In the genomic region with DNA sequence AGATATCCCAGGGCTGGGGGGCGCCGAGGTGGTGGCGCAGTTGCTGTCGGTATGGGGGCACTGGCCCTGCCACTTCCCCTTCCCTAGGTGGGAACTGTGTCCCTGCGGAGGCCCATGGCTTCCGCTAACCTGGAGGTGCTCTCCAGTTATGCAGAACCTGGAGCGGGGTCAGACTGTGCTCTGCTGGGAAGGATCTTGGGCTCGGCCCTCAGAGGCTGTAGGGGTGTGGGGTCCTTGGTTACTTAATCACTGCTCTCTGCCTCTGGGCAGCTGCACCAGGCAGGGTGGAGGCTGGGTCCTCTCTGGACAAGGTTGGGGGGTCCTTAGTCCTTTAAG, we compare ENCODE assay signal across 10 cellular contexts. TPM values are rescaled to one million over a fixed set of nuclear protein-coding genes. Genes with fewer than 3 reads are reported as not detected.
DNase-seq lines count a peak whose midpoint lies in the region; FAIRE-seq and TF ChIP-seq lines count a peak whose summit lies in the region.
"Had no signal": no experiment of that assay in that cellular context is flagged by ENCODE, and none has a peak within 500 bp of the region (broad histone marks: within the 10 kb centered on the region; RNA-seq: fewer than 3 reads in every experiment).

No MANE protein-coding gene starts in this region.

- H3K4me3 Mint-ChIP-seq in Calu3 (ENCODE audit: low read depth, unreplicated experiment) = peak overlapping the region; percentile 91

- H3K9me3 Mint-ChIP-seq in Calu3 (ENCODE audit: low read depth, unreplicated experiment) = no peaks in the 10 kb centered on the region

- peak overlapping the region; percentile 91 for H3K27ac Mint-ChIP-seq in Calu3 (ENCODE audit: unreplicated experiment)

- peak overlapping the region; percentile 34 to 99 for H3K9ac ChIP-seq in kidney (ENCODE audit: low read length in 2 of 2)

- H3K27me3 ChIP-seq in adrenal gland = no peaks in the 10 kb centered on the region

- H3K27me3 Mint-ChIP-seq in Calu3 (ENCODE audit: unreplicated experiment) = no peaks in the 10 kb centered on the region

- no peaks in the 10 kb centered on the region for H3K9me3 ChIP-seq in adrenal gland (replicated peaks in 1 of 3)
- no peaks in the 10 kb centered on the region for H3K9me3 ChIP-seq in kidney (ENCODE audit: control insufficient read depth in 1 of 2, low read length in 2 of 2)

- no peak for FAIRE-seq in kidney (lab: Jason Lieb, UNC)
- FAIRE-seq in urothelium cell line (lab: Jason Lieb, UNC) = no peak
- FAIRE-seq: TTC549 had no signal

- peaks cover 54 to 59% of the 10 kb centered on the region in 2 donors for H3K4me1 ChIP-seq in adrenal gland (replicated peaks in 1 of 2)
- H3K4me1 ChIP-seq in kidney (ENCODE audit: control insufficient read depth in 1 of 2, insufficient read depth in 1 of 2, low read depth in 1 of 2, low read length in 2 of 2) = peaks cover 28 to 55% of the 10 kb centered on the region in 2 donors

- peaks cover 25% of the 10 kb centered on the region for H3K4me1 Mint-ChIP-seq in Calu3 (ENCODE audit: low read depth, unreplicated experiment)

- no peak for TF ChIP-seq CTCF in Calu3 (IDR thresholded peaks at IDR 0.05; ENCODE audit: unreplicated experiment)
- TF ChIP-seq CTCF in adrenal gland (IDR thresholded peaks at IDR 0.05) = no peak
- TF ChIP-seq CTCF in kidney (IDR thresholded peaks at IDR 0.05; ENCODE audit: borderline replicate concordance, extremely low read depth, insufficient read depth) = no peak

- H3K27ac ChIP-seq in adrenal gland (peak overlapping the region; percentile 80 to 98 (median 91)), kidney (ENCODE audit: low read depth in 2 of 2, low read length in 2 of 2) (peak overlapping the region; percentile 92 to 93)

- DNase-seq in Calu3 (no peak), adrenal gland (no peak), kidney (no peak), skeletal muscle cell (ENCODE audit: low read depth) (no peak), urothelium cell line (ENCODE audit: low spot score) (no peak), cerebellar cortex (ENCODE audit: low spot score) (no peak), NCI-H2029 treated with DMSO at 0.1 percent for 48 hours (lab: John Stamatoyannopoulos, UW) (no peak)
- no peak for DNase-seq in activated effector memory CD4-positive, alpha-beta T cell treated with anti-CD3 and anti-CD28 coated beads, Interleukin-2, amount 50 U/mL, for 16 hours
- DNase-seq: effector memory CD4-positive, alpha-beta T cell had no signal

- H3K36me3 ChIP-seq in adrenal gland (replicated peaks in 1 of 2) (peaks cover 0 to 8% of the 10 kb centered on the region in 2 donors), kidney (ENCODE audit: control insufficient read depth in 1 of 2, insufficient read depth in 2 of 2, low read length in 2 of 2) (peaks cover 0 to 5% of the 10 kb centered on the region in 2 donors)

- TF ChIP-seq POLR2A in adrenal gland (IDR thresholded peaks at IDR 0.05) = no peak

- no TSS peak for BruUV-seq in Calu3 (replicated peaks; lab: Mats Ljungman, UMichigan)

- H3K4me3 ChIP-seq in adrenal gland (peak overlapping the region in 3 of 4 donors; percentile 3 to 91 (median 73)), kidney (ENCODE audit: low read length in 2 of 2) (peak overlapping the region; percentile 87 to 94), skeletal muscle cell (ENCODE audit: low read depth, low read length) (peak overlapping the region; percentile 89)

- peaks cover 66% of the 10 kb centered on the region for H3K36me3 Mint-ChIP-seq in Calu3 (ENCODE audit: insufficient read depth, unreplicated experiment)

- intact Hi-C loops in Calu3 (cut with micrococcal nuclease; ENCODE audit: unreplicated experiment) (loop anchor here (10.0 kb wide), 1 partner anchor 71 kb away; no protein-coding TSS in a partner anchor), adrenal gland (cut with DNase I) (no loop called here), kidney (cut with DNase I) (no loop called here)

- CTCF ChIA-PET in Calu3 (lab: Charles Lee) = interaction anchor here (0.6 kb wide), 1 partner anchor 60 kb away, joined by 4 read pairs; no protein-coding TSS in a partner anchor

- 46 to 80% (median 61%) methylated on average over 2 to 8 of the region's 8 CpGs for WGBS in adrenal gland, 4 donors

RNA-seq across cellular contexts. Expression of a gene that starts 2.4 kb away (rescaled TPM):
- total RNA-seq in Calu3 (2022) (101 and 124 TPM in 2 replicates), adrenal gland (100 to 1,000 TPM in 7 of 8 donors, 10 to 100 TPM in 1; 50.2 to 379 (median 209) TPM), kidney (192 TPM)
- polyA plus RNA-seq in adrenal gland (100 to 1,000 TPM; 165 to 204 (median 200) TPM), kidney (ENCODE audit: insufficient read depth, low read depth, low replicate concordance) (240 TPM)

RNA-seq across cellular contexts. Expression of a gene that starts 31.8 kb away (rescaled TPM):
- total RNA-seq in Calu3 (2022) = 12.9 and 13.2 TPM in 2 replicates
- 10 to 100 TPM; 10.9 to 35.0 (median 20.4) TPM for total RNA-seq in adrenal gland
- polyA plus RNA-seq in adrenal gland = 10 to 100 TPM in 2 of 3 donors, 1 to 10 TPM in 1; 6.2 to 36.4 (median 12.3) TPM
- total RNA-seq in kidney = 39.5 TPM
- 5.1 TPM for polyA plus RNA-seq in kidney (ENCODE audit: insufficient read depth, low read depth, low replicate concordance)
